ENCODE assay signal across 2 cellular contexts in the genomic region with DNA sequence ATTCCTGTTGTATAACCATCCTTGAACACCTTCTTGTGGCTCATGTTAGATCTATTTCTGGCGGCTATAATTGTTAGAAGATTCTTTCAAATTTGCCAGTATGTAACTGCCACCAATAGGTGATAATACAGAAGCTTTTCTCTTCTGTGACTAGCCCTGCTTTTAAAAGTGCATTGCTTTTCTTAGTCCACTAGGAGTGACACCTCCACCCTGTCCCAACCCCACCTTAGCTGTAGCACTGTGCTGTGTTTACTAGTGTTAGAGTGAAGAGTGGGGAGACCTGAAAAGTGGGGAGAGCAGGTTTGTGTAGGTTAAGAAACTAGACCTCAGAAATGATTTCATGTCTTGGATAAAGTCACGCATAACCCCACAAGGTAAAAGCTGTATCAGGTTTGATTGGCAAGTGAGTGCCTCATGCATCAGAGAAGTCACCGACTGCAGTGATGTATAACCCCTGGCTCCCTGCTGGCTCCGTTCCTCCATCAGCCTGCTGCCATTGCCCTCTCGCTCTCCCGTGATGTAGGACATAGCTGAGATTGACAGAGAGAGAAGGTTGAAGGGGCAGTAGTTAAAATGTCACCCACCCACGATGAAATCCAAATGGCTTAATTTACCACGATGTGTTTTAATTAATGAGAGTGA.
TF ChIP-seq lines count a peak whose summit lies in the region.

No MANE protein-coding gene starts in this region.

TF ChIP-seq in SK-N-SH treated with all-trans-retinoic acid at 6 μM for 48 hours, 23 proteins besides CTCF, POLR2A, EP300 and RAD21:
- TF ChIP-seq TOX (CRISPR knock-in tag; IDR thresholded peaks at IDR 0.05; ENCODE audit: borderline replicate concordance) (no peak), GLIS3 (CRISPR knock-in tag; IDR thresholded peaks at IDR 0.05) (no peak), POU6F1 (CRISPR knock-in tag; IDR thresholded peaks at IDR 0.05; ENCODE audit: borderline replicate concordance, low read depth) (no peak), ARNTL (CRISPR knock-in tag; IDR thresholded peaks at IDR 0.05; ENCODE audit: borderline replicate concordance, low read depth) (no peak), CSDC2 (CRISPR knock-in tag; IDR thresholded peaks at IDR 0.05) (no peak)

TF ChIP-seq in SK-N-SH, 30 proteins besides CTCF, POLR2A, EP300 and RAD21:
- TF ChIP-seq TEAD4 (IDR thresholded peaks at IDR 0.05; ENCODE audit: borderline replicate concordance, insufficient read depth) (no peak), RFX5 (IDR thresholded peaks at IDR 0.05; ENCODE audit: low read length) (no peak), SIN3A (IDR thresholded peaks at IDR 0.05; ENCODE audit: borderline replicate concordance, low read depth, low read length) (no peak), MAX (IDR thresholded peaks at IDR 0.05; ENCODE audit: low read depth) (no peak), FOXJ3 (CRISPR knock-in tag; IDR thresholded peaks at IDR 0.05) (no peak), FOXM1 (IDR thresholded peaks at IDR 0.05; ENCODE audit: low read depth) (no peak), MXI1 (IDR thresholded peaks at IDR 0.05; ENCODE audit: low read depth, low read length) (no peak), JUND (IDR thresholded peaks at IDR 0.05) (no peak), EZH2phosphoT487 (IDR thresholded peaks at IDR 0.05; ENCODE audit: borderline replicate concordance, low read depth) (no peak), MEF2A (IDR thresholded peaks at IDR 0.05; ENCODE audit: borderline replicate concordance, low read depth) (no peak), ELF1 (IDR thresholded peaks at IDR 0.05) (no peak), TCF12 (IDR thresholded peaks at IDR 0.05) (no peak), GABPA (IDR thresholded peaks at IDR 0.05; ENCODE audit: low read depth) (no peak), ZBTB33 (IDR thresholded peaks at IDR 0.05; ENCODE audit: borderline replicate concordance, low read depth) (no peak), NRF1 (IDR thresholded peaks at IDR 0.05; ENCODE audit: low read depth, low read length) (no peak)
